Comparison of ENCODE assay signal across 27 cellular contexts in the genomic region with DNA sequence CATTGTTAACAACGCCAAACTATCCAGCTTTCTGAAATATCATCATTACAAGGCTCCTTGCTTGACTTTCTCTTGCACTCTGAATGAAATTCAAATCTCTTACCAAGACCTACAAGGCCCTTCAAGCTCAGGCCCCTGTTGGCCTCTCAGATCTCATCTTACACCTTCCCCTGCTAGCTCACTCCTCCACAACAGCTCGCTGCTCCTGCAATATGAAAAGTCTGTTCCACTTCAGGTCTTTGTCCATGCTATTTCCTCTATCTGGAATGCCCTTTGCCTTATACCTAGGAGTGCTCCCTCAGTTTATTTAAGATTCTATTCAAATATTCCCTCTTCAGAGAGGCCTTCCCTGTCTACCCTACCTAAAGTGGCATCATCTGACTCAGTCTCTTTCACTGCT.
"Had no signal": no experiment of that assay in that cellular context is flagged by ENCODE, and none has a peak within 500 bp of the region (broad histone marks: within the 10 kb centered on the region; RNA-seq: fewer than 3 reads in every experiment).

No MANE protein-coding gene starts in this region.

- ATAC-seq: activated T-helper 17 cell treated with anti-CD3 and anti-CD28 coated beads, Interleukin-2, amount 50 U/mL, for 72 hours had no signal

- DNase-seq: activated CD4-positive, alpha-beta memory T cell treated with anti-CD3 and anti-CD28 coated beads for 36 hours; activated CD4-positive, alpha-beta T cell treated with anti-CD3 and anti-CD28 coated beads for 1 hour; activated CD4-positive, alpha-beta T cell treated with anti-CD3 and anti-CD28 coated beads, Interleukin-2, amount 10 ng/mL, durations not matched to agents 7 days and 5 days; activated gamma-delta T cell treated with Interleukin-2 at 50 U/mL for 16 hours; activated naive CD4-positive, alpha-beta T cell treated with anti-CD3 and anti-CD28 coated beads, Interleukin-2, amount 10 ng/mL, durations not matched to agents 7 days and 5 days; activated naive CD8-positive, alpha-beta T cell treated with anti-CD3 and anti-CD28 coated beads for 36 hours; activated T-cell treated with anti-CD3 and anti-CD28 coated beads for 4 hours; activated T-cell treated with anti-CD3 and anti-CD28 coated beads, Interleukin-2, amount 50 U/mL, for 48 hours; brain microvascular endothelial cell; cerebellar nuclear complex; MG63; MV-4-11; NCI-H1092 treated with DMSO at 0.1 percent for 48 hours; NCI-H1417 treated with DMSO at 0.1 percent for 48 hours; NCI-H1694; NCI-H2029; NCI-H2107; NCI-H446; NCI-H526; NCI-H82; Peyer's patch; Right ventricle myocardium superior; SJCRH30; SK-N-SH had no signal

- H3K4me2 ChIP-seq: SK-N-SH had no signal

- H3K9me3 Mint-ChIP-seq: activated CD4-positive, alpha-beta memory T cell treated with anti-CD3 and anti-CD28 coated beads for 36 hours; activated naive CD4-positive, alpha-beta T cell treated with anti-CD3 and anti-CD28 coated beads, Interleukin-2, amount 10 ng/mL, durations not matched to agents 7 days and 5 days; activated naive CD8-positive, alpha-beta T cell treated with anti-CD3 and anti-CD28 coated beads for 36 hours; activated T-helper 17 cell treated with anti-CD3 and anti-CD28 coated beads, Interleukin-2, amount 50 U/mL, for 72 hours; T-helper 1 cell treated with Interleukin-12 subunit alpha and Interleukin-12 subunit beta and Interleukin-4 antibody, amounts not matched to agents 30 μg/mL and 1 μg/mL, for 36 hours had no signal

- H3K4me3 ChIP-seq: MG63, Peyer's patch, SJCRH30 had no signal

- H3K36me3 Mint-ChIP-seq: activated naive CD8-positive, alpha-beta T cell treated with anti-CD3 and anti-CD28 coated beads for 36 hours had no signal

- H3K27ac ChIP-seq: brain microvascular endothelial cell, Peyer's patch, RWPE1, SJCRH30 had no signal

- H3K27me3 ChIP-seq: brain microvascular endothelial cell, MG63, Peyer's patch, SJCRH30 had no signal

- H3K4me3 Mint-ChIP-seq: activated CD4-positive, alpha-beta memory T cell treated with anti-CD3 and anti-CD28 coated beads for 36 hours; activated CD4-positive, alpha-beta T cell treated with anti-CD3 and anti-CD28 coated beads, Interleukin-2, amount 10 ng/mL, durations not matched to agents 7 days and 5 days; activated naive CD4-positive, alpha-beta T cell treated with anti-CD3 and anti-CD28 coated beads, Interleukin-2, amount 10 ng/mL, durations not matched to agents 7 days and 5 days; activated naive CD8-positive, alpha-beta T cell treated with anti-CD3 and anti-CD28 coated beads for 36 hours; activated T-helper 17 cell treated with anti-CD3 and anti-CD28 coated beads, Interleukin-2, amount 50 U/mL, for 72 hours; T-helper 1 cell treated with Interleukin-12 subunit alpha and Interleukin-12 subunit beta and Interleukin-4 antibody, amounts not matched to agents 30 μg/mL and 1 μg/mL, for 36 hours had no signal

- H3K27me3 Mint-ChIP-seq: activated CD4-positive, alpha-beta memory T cell treated with anti-CD3 and anti-CD28 coated beads for 36 hours; activated CD4-positive, alpha-beta T cell treated with anti-CD3 and anti-CD28 coated beads, Interleukin-2, amount 10 ng/mL, durations not matched to agents 7 days and 5 days; activated naive CD4-positive, alpha-beta T cell treated with anti-CD3 and anti-CD28 coated beads, Interleukin-2, amount 10 ng/mL, durations not matched to agents 7 days and 5 days; activated naive CD8-positive, alpha-beta T cell treated with anti-CD3 and anti-CD28 coated beads for 36 hours; activated T-helper 17 cell treated with anti-CD3 and anti-CD28 coated beads, Interleukin-2, amount 50 U/mL, for 72 hours had no signal

- H3K9me2 ChIP-seq: SK-N-SH had no signal

- H3K36me3 ChIP-seq: MG63 had no signal

- H3K4me1 ChIP-seq: Peyer's patch, SJCRH30 had no signal

- H3K4me1 Mint-ChIP-seq: activated CD4-positive, alpha-beta T cell treated with anti-CD3 and anti-CD28 coated beads, Interleukin-2, amount 10 ng/mL, durations not matched to agents 7 days and 5 days; activated naive CD4-positive, alpha-beta T cell treated with anti-CD3 and anti-CD28 coated beads, Interleukin-2, amount 10 ng/mL, durations not matched to agents 7 days and 5 days; activated T-helper 17 cell treated with anti-CD3 and anti-CD28 coated beads, Interleukin-2, amount 50 U/mL, for 72 hours had no signal

- H3K27ac Mint-ChIP-seq: activated CD4-positive, alpha-beta memory T cell treated with anti-CD3 and anti-CD28 coated beads for 36 hours; activated CD4-positive, alpha-beta T cell treated with anti-CD3 and anti-CD28 coated beads, Interleukin-2, amount 10 ng/mL, durations not matched to agents 7 days and 5 days; activated naive CD4-positive, alpha-beta T cell treated with anti-CD3 and anti-CD28 coated beads, Interleukin-2, amount 10 ng/mL, durations not matched to agents 7 days and 5 days; activated naive CD8-positive, alpha-beta T cell treated with anti-CD3 and anti-CD28 coated beads for 36 hours; activated T-helper 17 cell treated with anti-CD3 and anti-CD28 coated beads, Interleukin-2, amount 50 U/mL, for 72 hours; T-helper 1 cell treated with Interleukin-12 subunit alpha and Interleukin-12 subunit beta and Interleukin-4 antibody, amounts not matched to agents 30 μg/mL and 1 μg/mL, for 36 hours had no signal
